8 cellular contexts compared by ENCODE assay signal in the genomic region with DNA sequence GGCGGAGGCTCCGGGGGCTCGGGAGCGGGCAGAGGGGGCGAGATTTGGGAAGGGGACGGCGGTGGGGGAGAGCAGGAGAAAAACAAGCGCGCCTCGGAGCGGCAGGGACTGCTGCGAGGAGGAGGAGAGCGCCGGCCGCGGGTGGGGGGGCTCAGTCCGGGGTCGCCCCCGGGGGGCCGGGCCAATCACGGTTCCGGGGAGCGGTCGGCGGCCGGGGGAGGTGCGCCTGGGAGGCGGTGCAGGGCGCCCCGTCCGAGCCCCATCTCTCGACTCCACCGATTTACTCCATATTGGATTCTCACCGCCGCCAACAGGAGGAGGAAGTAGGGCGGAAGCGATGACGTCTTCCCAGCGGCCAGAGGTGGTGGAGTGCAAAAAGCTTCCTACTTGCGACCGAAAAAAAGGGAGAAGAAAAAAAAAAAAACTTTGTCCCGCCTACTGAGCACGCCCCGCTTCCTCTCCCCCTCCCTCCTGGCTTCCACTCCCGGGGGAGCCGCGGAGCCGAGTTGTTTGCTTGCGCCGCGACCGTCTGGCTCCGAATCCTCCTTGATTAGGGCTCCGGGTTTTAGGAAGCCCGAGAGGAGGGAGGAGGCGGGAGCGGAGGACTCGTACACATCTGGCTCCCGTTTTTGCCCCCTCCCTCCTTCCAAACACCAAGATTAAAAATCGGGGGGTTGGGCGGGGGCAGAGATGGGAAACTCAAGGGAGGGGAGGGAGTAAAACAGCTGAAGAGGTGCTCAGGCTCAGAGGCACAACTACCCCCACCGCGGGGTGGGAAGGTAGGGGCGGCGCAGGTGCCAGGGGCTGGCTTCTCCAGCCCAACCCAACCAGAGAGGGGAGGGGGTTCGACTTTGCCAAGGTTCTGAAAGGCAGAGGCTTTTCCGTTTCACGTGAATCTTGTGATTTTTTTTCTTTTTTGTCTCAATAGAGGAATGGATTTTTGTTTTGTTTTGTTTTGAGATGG. TPM values are rescaled to one million over a fixed set of nuclear protein-coding genes. Genes with fewer than 3 reads are reported as not detected.
A peak's percentile ranks its signal among the peaks of the same experiment; 100 is the strongest.
DNase-seq lines count a peak whose midpoint lies in the region; ATAC-seq and TF ChIP-seq lines count a peak whose summit lies in the region.

A gene with protein sequence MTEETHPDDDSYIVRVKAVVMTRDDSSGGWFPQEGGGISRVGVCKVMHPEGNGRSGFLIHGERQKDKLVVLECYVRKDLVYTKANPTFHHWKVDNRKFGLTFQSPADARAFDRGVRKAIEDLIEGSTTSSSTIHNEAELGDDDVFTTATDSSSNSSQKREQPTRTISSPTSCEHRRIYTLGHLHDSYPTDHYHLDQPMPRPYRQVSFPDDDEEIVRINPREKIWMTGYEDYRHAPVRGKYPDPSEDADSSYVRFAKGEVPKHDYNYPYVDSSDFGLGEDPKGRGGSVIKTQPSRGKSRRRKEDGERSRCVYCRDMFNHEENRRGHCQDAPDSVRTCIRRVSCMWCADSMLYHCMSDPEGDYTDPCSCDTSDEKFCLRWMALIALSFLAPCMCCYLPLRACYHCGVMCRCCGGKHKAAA (minus strand): TSS at position 373 of the 964 bp plus-strand sequence. CDS start 612 bp downstream, outside the sequence.

- DNase-seq in CD8-positive, alpha-beta T cell: peak in 6 of 7 experiments; percentile 37 to 74 (median 64)
- DNase-seq in KBM-7 (peak; percentile 99), activated T-helper 1 cell treated with Interleukin-2 at 50 U/mL for 16 hours (ENCODE audit: low read depth) (peak; percentile 51), esophagus squamous epithelium (lab: John Stamatoyannopoulos, UW) (peak; percentile 44)
- DNase-seq in stimulated activated naive B cell treated with anti-CD40 and anti-IgM and Interleukin-4, amounts not matched to agents 10 μg/mL and 1 μg/mL and 100 μg/mL, for 72 hours: peak; percentile 79

- intact Hi-C loops in CD8-positive, alpha-beta T cell (cut with DNase I, micrococcal nuclease): loop anchor here (1.0 to 10.0 kb wide), 10 partner anchors 132 to 1598 kb away; a partner anchor contains a TSS
- intact Hi-C loops in esophagus squamous epithelium (cut with DNase I): loop anchor here (10.0 kb wide), 1 partner anchor 132 kb away; no protein-coding TSS in a partner anchor

- peak; percentile 34 for ATAC-seq in CD8-positive, alpha-beta T cell
- peak; percentile 22 for ATAC-seq in GM21423 (IDR thresholded peaks at IDR 0.05; ENCODE audit: unreplicated experiment)
- ATAC-seq in stimulated activated naive B cell treated with anti-CD40 and anti-IgM and Interleukin-4, amounts not matched to agents 10 μg/mL and 1 μg/mL and 100 μg/mL, for 72 hours (replicated peaks): peak; percentile 43 to 48

- H3K27me3 Mint-ChIP-seq in CD8-positive, alpha-beta T cell (ENCODE audit: low read depth): peaks cover 38% of the 10 kb centered on the region
- H3K27me3 Mint-ChIP-seq in stimulated activated naive B cell treated with anti-CD40 and anti-IgM and Interleukin-4, amounts not matched to agents 10 μg/mL and 1 μg/mL and 100 μg/mL, for 72 hours: peaks cover 9 to 13% of the 10 kb centered on the region in 2 donors

- H3K36me3 ChIP-seq in CD8-positive, alpha-beta T cell (ENCODE audit: insufficient read depth, low read length): no peaks in the 10 kb centered on the region
- H3K36me3 ChIP-seq in esophagus squamous epithelium (no peaks in the 10 kb centered on the region), muscle layer of duodenum (ENCODE audit: control insufficient read depth in 1 of 2, insufficient read depth in 2 of 2, low read length in 2 of 2) (peaks cover 0 to 6% of the 10 kb centered on the region in 2 donors)

- H3K4me1 Mint-ChIP-seq in CD8-positive, alpha-beta T cell (ENCODE audit: low read depth): peaks cover 22% of the 10 kb centered on the region
- peaks cover 17 to 48% of the 10 kb centered on the region in 2 donors for H3K4me1 Mint-ChIP-seq in stimulated activated naive B cell treated with anti-CD40 and anti-IgM and Interleukin-4, amounts not matched to agents 10 μg/mL and 1 μg/mL and 100 μg/mL, for 72 hours

- H3K4me3 ChIP-seq in CD8-positive, alpha-beta T cell (ENCODE audit: low read depth, low read length): peak within 1 kb of the TSS; percentile 91
- H3K4me3 ChIP-seq in esophagus squamous epithelium (peak within 1 kb of the TSS; percentile 75 to 89 (median 80)), muscle layer of duodenum (ENCODE audit: low read depth in 1 of 2, low read length in 2 of 2) (peak within 1 kb of the TSS; percentile 74 to 88)

- peak within 1 kb of the TSS; percentile 31 for H3K27ac ChIP-seq in CD8-positive, alpha-beta T cell (ENCODE audit: low read depth, low read length)
- peak within 1 kb of the TSS; percentile 92 to 96 (median 94) for H3K27ac ChIP-seq in esophagus squamous epithelium
- H3K27ac ChIP-seq in muscle layer of duodenum (ENCODE audit: low read length): peak within 1 kb of the TSS; percentile 72

- CTCF ChIA-PET in CD8-positive, alpha-beta T cell (lab: Charles Lee): no interaction called here

- H3K27ac Mint-ChIP-seq in CD8-positive, alpha-beta T cell: peak within 1 kb of the TSS; percentile 29
- peak within 1 kb of the TSS; percentile 97 for H3K27ac Mint-ChIP-seq in stimulated activated naive B cell treated with anti-CD40 and anti-IgM and Interleukin-4, amounts not matched to agents 10 μg/mL and 1 μg/mL and 100 μg/mL, for 72 hours

- H3K27me3 ChIP-seq in CD8-positive, alpha-beta T cell (ENCODE audit: insufficient read depth, low read length): peaks cover 31% of the 10 kb centered on the region
- H3K27me3 ChIP-seq in esophagus squamous epithelium (peaks cover 0 to 10% (median 0%) of the 10 kb centered on the region in 4 donors), muscle layer of duodenum (ENCODE audit: low read depth, low read length) (no peaks in the 10 kb centered on the region)

- no peak for TF ChIP-seq CTCF in CD8-positive, alpha-beta T cell (IDR thresholded peaks at IDR 0.05)
- TF ChIP-seq CTCF in esophagus squamous epithelium (IDR thresholded peaks at IDR 0.05): peak in 3 of 6 experiments; percentile 2 to 13 (median 10)

- WGBS in esophagus squamous epithelium, 2 donors: 0% methylated on average over 9 to 42 of the region's 68 CpGs

- POLR2A ChIA-PET in CD8-positive, alpha-beta T cell (lab: Charles Lee): no interaction called here

- peak in 2 of 4 donors; percentile 72 to 77 for TF ChIP-seq POLR2A in esophagus squamous epithelium (IDR thresholded peaks at IDR 0.05)

- no peaks in the 10 kb centered on the region for H3K9me3 Mint-ChIP-seq in CD8-positive, alpha-beta T cell
- H3K9me3 Mint-ChIP-seq in stimulated activated naive B cell treated with anti-CD40 and anti-IgM and Interleukin-4, amounts not matched to agents 10 μg/mL and 1 μg/mL and 100 μg/mL, for 72 hours: no peaks in the 10 kb centered on the region

- in situ Hi-C loops in KBM-7 (cut with MboI; ENCODE audit: low pct_unique_long_range_greater_than_20kb, low sequenced_read_pairs): no loop called here

- no peaks in the 10 kb centered on the region for H3K9me3 ChIP-seq in CD8-positive, alpha-beta T cell (ENCODE audit: low read length)
- H3K9me3 ChIP-seq in esophagus squamous epithelium: no peaks in the 10 kb centered on the region
- H3K9me3 ChIP-seq in muscle layer of duodenum (ENCODE audit: control insufficient read depth in 1 of 2, low read length in 2 of 2): no peaks in the 10 kb centered on the region

- H3K36me3 Mint-ChIP-seq in CD8-positive, alpha-beta T cell: peaks cover 6% of the 10 kb centered on the region
- H3K36me3 Mint-ChIP-seq in stimulated activated naive B cell treated with anti-CD40 and anti-IgM and Interleukin-4, amounts not matched to agents 10 μg/mL and 1 μg/mL and 100 μg/mL, for 72 hours: peaks cover 4% of the 10 kb centered on the region in 2 donors

- peak within 1 kb of the TSS; percentile 88 for H3K4me3 Mint-ChIP-seq in CD8-positive, alpha-beta T cell
- peak within 1 kb of the TSS; percentile 94 to 100 for H3K4me3 Mint-ChIP-seq in stimulated activated naive B cell treated with anti-CD40 and anti-IgM and Interleukin-4, amounts not matched to agents 10 μg/mL and 1 μg/mL and 100 μg/mL, for 72 hours

- peaks cover 32% of the 10 kb centered on the region for H3K4me1 ChIP-seq in CD8-positive, alpha-beta T cell (ENCODE audit: insufficient read depth, low read length)
- H3K4me1 ChIP-seq in esophagus squamous epithelium (peaks cover 14 to 67% (median 25%) of the 10 kb centered on the region in 3 donors), muscle layer of duodenum (ENCODE audit: control insufficient read depth in 1 of 2, insufficient read depth in 2 of 2, low read length in 2 of 2) (peaks cover 5 to 16% of the 10 kb centered on the region in 2 donors)

TF ChIP-seq in PFSK-1, 5 proteins besides CTCF, POLR2A, EP300 and RAD21 (continues in another document):
- TF ChIP-seq FOXP2 (optimal IDR thresholded peaks at IDR 0.05; ENCODE audit: borderline replicate concordance, extremely low read depth, extremely low read length, insufficient read depth) (no peak), TAF1 (IDR thresholded peaks at IDR 0.05; ENCODE audit: borderline replicate concordance, insufficient read depth, low read length) (peak; percentile 88)
- TF ChIP-seq, protein P1, sequence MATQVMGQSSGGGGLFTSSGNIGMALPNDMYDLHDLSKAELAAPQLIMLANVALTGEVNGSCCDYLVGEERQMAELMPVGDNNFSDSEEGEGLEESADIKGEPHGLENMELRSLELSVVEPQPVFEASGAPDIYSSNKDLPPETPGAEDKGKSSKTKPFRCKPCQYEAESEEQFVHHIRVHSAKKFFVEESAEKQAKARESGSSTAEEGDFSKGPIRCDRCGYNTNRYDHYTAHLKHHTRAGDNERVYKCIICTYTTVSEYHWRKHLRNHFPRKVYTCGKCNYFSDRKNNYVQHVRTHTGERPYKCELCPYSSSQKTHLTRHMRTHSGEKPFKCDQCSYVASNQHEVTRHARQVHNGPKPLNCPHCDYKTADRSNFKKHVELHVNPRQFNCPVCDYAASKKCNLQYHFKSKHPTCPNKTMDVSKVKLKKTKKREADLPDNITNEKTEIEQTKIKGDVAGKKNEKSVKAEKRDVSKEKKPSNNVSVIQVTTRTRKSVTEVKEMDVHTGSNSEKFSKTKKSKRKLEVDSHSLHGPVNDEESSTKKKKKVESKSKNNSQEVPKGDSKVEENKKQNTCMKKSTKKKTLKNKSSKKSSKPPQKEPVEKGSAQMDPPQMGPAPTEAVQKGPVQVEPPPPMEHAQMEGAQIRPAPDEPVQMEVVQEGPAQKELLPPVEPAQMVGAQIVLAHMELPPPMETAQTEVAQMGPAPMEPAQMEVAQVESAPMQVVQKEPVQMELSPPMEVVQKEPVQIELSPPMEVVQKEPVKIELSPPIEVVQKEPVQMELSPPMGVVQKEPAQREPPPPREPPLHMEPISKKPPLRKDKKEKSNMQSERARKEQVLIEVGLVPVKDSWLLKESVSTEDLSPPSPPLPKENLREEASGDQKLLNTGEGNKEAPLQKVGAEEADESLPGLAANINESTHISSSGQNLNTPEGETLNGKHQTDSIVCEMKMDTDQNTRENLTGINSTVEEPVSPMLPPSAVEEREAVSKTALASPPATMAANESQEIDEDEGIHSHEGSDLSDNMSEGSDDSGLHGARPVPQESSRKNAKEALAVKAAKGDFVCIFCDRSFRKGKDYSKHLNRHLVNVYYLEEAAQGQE (IDR thresholded peaks at IDR 0.05; ENCODE audit: insufficient read depth in 1 of 2, low read depth in 2 of 2, low read length in 2 of 2): peak; percentile 38 to 62; a peak in 1 of 4 replicates

RNA-seq across cellular contexts. Expression of the gene that starts here (rescaled TPM):
- 1 to 10 TPM; 2.3 to 2.5 TPM for total RNA-seq in CD8-positive, alpha-beta T cell
- polyA plus RNA-seq in PFSK-1 (2012; ENCODE audit: insufficient read length, low read depth): 79.9 TPM
- total RNA-seq in esophagus squamous epithelium: 10 to 100 TPM in 1 of 4 donors, 1 to 10 TPM in 3; 8.1 to 15.1 (median 9.1) TPM

Comparison
In these comparisons a context has a peak if more than half of its experiments do, and no peak if none do; other contexts are left out.
1. Peak in every context shown above with its lines: DNase-seq, ATAC-seq, H3K4me3 ChIP-seq and H3K27ac ChIP-seq.
2. DNase-seq: peak in every context shown above with its lines; median percentile 99 in KBM-7; 79 in stimulated activated naive B cell treated with anti-CD40 and anti-IgM and Interleukin-4, amounts not matched to agents 10 μg/mL and 1 μg/mL and 100 μg/mL, for 72 hours; 64 in CD8-positive, alpha-beta T cell; 51 in activated T-helper 1 cell treated with Interleukin-2 at 50 U/mL for 16 hours; 44 in esophagus squamous epithelium.
3. H3K27ac ChIP-seq: peak in every context shown above with its lines; median percentile 94 in esophagus squamous epithelium; 72 in muscle layer of duodenum; 31 in CD8-positive, alpha-beta T cell.